Comparison of ENCODE assay signal across 8 cellular contexts in the genomic region with DNA sequence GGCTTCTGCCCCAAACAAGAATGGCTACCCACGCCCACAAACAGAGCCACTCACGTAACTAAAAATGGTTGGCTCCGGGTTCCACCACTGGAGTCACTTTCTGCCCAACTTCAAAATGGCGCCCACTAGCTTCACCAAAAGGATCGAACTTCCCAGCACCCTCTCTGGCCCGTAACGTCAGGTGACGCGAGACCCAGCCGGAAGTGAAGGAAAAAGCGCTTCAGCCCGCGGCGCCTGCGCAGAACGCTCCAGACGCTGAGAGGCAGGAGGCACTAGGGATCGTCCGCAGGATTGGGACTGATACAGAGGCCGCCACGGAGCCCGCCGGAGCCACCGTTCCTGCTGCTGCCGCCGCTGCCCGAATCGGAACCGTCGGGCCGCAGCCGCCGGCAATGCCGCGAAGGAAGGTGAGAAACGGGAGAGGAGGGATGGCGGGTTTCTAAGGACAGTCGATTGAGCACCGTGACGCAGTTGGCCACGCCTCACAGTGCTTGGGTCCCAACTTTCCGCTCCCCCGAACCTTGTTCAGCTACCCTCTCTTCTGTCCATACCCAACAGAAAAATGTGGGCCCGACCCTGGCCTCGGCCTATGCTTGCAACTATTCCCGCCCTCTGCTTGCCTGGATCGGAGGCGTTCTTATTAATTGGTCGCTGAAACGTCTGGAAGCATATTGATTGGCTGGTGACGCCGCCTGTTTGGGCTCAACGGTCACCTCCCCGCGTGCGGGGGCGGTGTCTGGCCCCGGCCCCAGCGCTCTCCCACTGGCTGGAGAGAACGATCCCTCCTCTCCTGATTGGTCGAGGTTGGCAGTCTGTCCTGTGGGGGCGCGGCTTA. TPM values are rescaled to one million over a fixed set of nuclear protein-coding genes. Genes with fewer than 3 reads are reported as not detected.
A peak's percentile ranks its signal among the peaks of the same experiment; 100 is the strongest.
DNase-seq lines count a peak whose midpoint lies in the region; ATAC-seq and TF ChIP-seq lines count a peak whose summit lies in the region.

A gene (plus strand): TSS at position 239 of the 835 bp plus-strand sequence. CDS start 154 bp downstream, at position 393.

- intact Hi-C loops in esophagus muscularis mucosa (cut with DNase I): no loop called here

- H3K4me3 ChIP-seq in Karpas-422 (ENCODE audit: low read length): peak within 1 kb of the TSS; percentile 93
- H3K4me3 ChIP-seq in esophagus muscularis mucosa: peak within 1 kb of the TSS; percentile 78 to 94 (median 86)
- peak within 1 kb of the TSS; percentile 87 to 94 for H3K4me3 ChIP-seq in muscle layer of duodenum (ENCODE audit: low read depth in 1 of 2, low read length in 2 of 2)

- peak within 1 kb of the TSS; percentile 84 for H3K27ac ChIP-seq in Karpas-422 (ENCODE audit: low read length)
- H3K27ac ChIP-seq in esophagus muscularis mucosa (replicated peaks in 1 of 4): peak within 1 kb of the TSS; percentile 96 to 100 (median 99)
- peak within 1 kb of the TSS; percentile 98 for H3K27ac ChIP-seq in muscle layer of duodenum (ENCODE audit: low read length)

- H4K20me1 ChIP-seq in Karpas-422 (ENCODE audit: insufficient read depth, low read depth, low read length): peaks cover 29% of the 10 kb centered on the region

- DNase-seq in DMS79 treated with DMSO at 0.1 percent for 48 hours (lab: John Stamatoyannopoulos, UW): peak; percentile 99
- peak; percentile 100 for DNase-seq in Karpas-422
- DNase-seq in RKO (ENCODE audit: low spot score): peak; percentile 98
- peak; percentile 98 for DNase-seq in activated T-helper 1 cell treated with Interleukin-2 at 50 U/mL for 16 hours (ENCODE audit: low read depth)
- peak; percentile 100 for DNase-seq in esophagus muscularis mucosa (ENCODE audit: extremely low spot score)
- DNase-seq in stimulated activated CD8-positive, alpha-beta memory T cell treated with anti-CD3 and anti-CD28 coated beads, Interleukin-7, amount 100 ng/mL, for 4 hours (ENCODE audit: low read depth in 2 of 2): peak; percentile 98 to 99

- H3K9me2 ChIP-seq in Karpas-422 (replicated peaks; ENCODE audit: insufficient read depth, low read length): peaks cover 4% of the 10 kb centered on the region

- TF ChIP-seq EP300 in esophagus muscularis mucosa (IDR thresholded peaks at IDR 0.05): no peak

- peak within 1 kb of the TSS; percentile 98 for H3K9ac ChIP-seq in Karpas-422 (ENCODE audit: low read length)

- H2AFZ ChIP-seq in Karpas-422 (ENCODE audit: low read length): peak within 1 kb of the TSS; percentile 99

- H3K27me3 ChIP-seq in Karpas-422 (ENCODE audit: low read length) (no peaks in the 10 kb centered on the region), esophagus muscularis mucosa (no peaks in the 10 kb centered on the region), muscle layer of duodenum (ENCODE audit: low read depth, low read length) (no peaks in the 10 kb centered on the region)

- H3K4me2 ChIP-seq in Karpas-422 (ENCODE audit: low read depth, low read length, poor library complexity, severe bottlenecking): peak within 1 kb of the TSS; percentile 90

- WGBS in esophagus muscularis mucosa: 1% methylated on average over 48 of the region's 63 CpGs

- H3K36me3 ChIP-seq in Karpas-422 (ENCODE audit: insufficient read depth, low read length) (peaks cover 31% of the 10 kb centered on the region; the same call in 1 of the 2 replicates), esophagus muscularis mucosa (peaks cover 0 to 22% (median 19%) of the 10 kb centered on the region in 4 donors), muscle layer of duodenum (ENCODE audit: control insufficient read depth in 1 of 2, insufficient read depth in 2 of 2, low read length in 2 of 2) (peaks cover 6 to 19% of the 10 kb centered on the region in 2 donors)

- H3K4me1 ChIP-seq in Karpas-422 (ENCODE audit: low read length): peaks cover 22% of the 10 kb centered on the region
- H3K4me1 ChIP-seq in esophagus muscularis mucosa: peaks cover 44 to 74% (median 69%) of the 10 kb centered on the region in 4 donors
- peaks cover 11 to 64% of the 10 kb centered on the region in 2 donors for H3K4me1 ChIP-seq in muscle layer of duodenum (ENCODE audit: control insufficient read depth in 1 of 2, insufficient read depth in 2 of 2, low read length in 2 of 2)

- H3K9me3 ChIP-seq in Karpas-422 (ENCODE audit: low read length) (no peaks in the 10 kb centered on the region), esophagus muscularis mucosa (no peaks in the 10 kb centered on the region), muscle layer of duodenum (ENCODE audit: control insufficient read depth in 1 of 2, low read length in 2 of 2) (no peaks in the 10 kb centered on the region)

- peak; percentile 86 for TF ChIP-seq POLR2A in esophagus muscularis mucosa (IDR thresholded peaks at IDR 0.05; ENCODE audit: low read depth)

- TF ChIP-seq CTCF in esophagus muscularis mucosa (IDR thresholded peaks at IDR 0.05): peak in 1 of 3 experiments; percentile 35

- peaks cover 44% of the 10 kb centered on the region for H3K79me2 ChIP-seq in Karpas-422 (ENCODE audit: low read length)

- ATAC-seq in GM21825 (IDR thresholded peaks at IDR 0.05; ENCODE audit: unreplicated experiment): peak; percentile 83

RNA-seq across cellular contexts. Expression of the gene that starts here (rescaled TPM):
- 14.2 and 45.8 TPM in 2 replicates for total RNA-seq in Karpas-422 (2014; rRNA removed; shearing (Covaris generic); ENCODE audit: low replicate concordance)
- 10 to 100 TPM; 29.5 to 48.1 (median 43.4) TPM for total RNA-seq in esophagus muscularis mucosa

Comparison
In these comparisons a context has a peak if more than half of its experiments do, and no peak if none do; other contexts are left out.
1. Peak in every context shown above with its lines: DNase-seq, ATAC-seq, H3K4me3 ChIP-seq and H3K27ac ChIP-seq.